In the genomic region with DNA sequence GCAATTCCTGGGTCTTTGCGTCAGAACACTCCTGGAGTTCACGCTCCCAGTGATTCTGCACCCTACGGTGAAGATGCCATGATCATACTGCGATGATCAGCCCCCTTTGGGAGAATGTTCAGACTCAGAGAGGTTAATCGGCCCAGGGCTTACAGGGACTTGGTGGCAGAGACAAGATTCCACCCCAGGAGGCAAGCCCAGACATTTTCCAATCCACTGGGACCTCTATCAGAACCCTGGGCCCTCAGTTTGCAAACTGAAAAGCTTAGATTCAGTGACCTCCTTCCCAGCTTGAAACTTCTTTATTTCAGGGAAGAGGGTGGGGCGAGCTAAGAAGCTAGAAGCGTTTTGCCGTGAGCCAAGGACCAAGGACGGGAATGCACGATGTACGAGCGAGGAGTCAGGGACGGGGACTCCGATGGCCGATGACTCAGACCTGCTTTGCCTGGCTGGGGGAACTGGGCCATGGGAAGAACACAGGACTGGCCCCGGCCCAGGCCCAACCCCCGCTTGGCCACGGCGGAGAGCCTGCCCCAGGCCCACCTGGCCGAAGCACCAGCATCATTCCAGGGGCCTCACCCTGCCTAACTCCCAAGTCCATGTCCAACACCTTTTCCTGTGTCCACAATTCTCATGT, we compare ENCODE assay signal across 9 cellular contexts. TPM values are rescaled to one million over a fixed set of nuclear protein-coding genes. Genes with fewer than 3 reads are reported as not detected.
DNase-seq lines count a peak whose midpoint lies in the region; ATAC-seq, FAIRE-seq and TF ChIP-seq lines count a peak whose summit lies in the region.
"Had no signal": no experiment of that assay in that cellular context is flagged by ENCODE, and none has a peak within 500 bp of the region (broad histone marks: within the 10 kb centered on the region; RNA-seq: fewer than 3 reads in every experiment).

No MANE protein-coding gene starts in this region.

- TF ChIP-seq RAD21 in A549 (conservative IDR thresholded peaks at IDR 0.05 in 1 of 2, IDR thresholded peaks at IDR 0.05 in 1 of 2), result no peak

- 93% methylated on average over 20 of the region's 20 CpGs for WGBS in A549 (ENCODE audit: missing lambda C conversion rate)
- 41 to 56% methylated on average over 20 of the region's 20 CpGs for WGBS in esophagus, 2 donors

- H3K4me3 ChIP-seq in A549, result no peak overlapping the region
- H3K4me3 ChIP-seq in OCI-LY3 (ENCODE audit: low read length), result no peak overlapping the region
- H3K4me3 ChIP-seq in esophagus (ENCODE audit: low read depth in 1 of 2, low read length in 2 of 2), result no peak overlapping the region
- H3K4me3 ChIP-seq in naive thymus-derived CD4-positive, alpha-beta T cell (ENCODE audit: low read length), result no peak overlapping the region

- TF ChIP-seq EP300 in A549 (IDR thresholded peaks at IDR 0.05), result no peak

- intact Hi-C loops in naive thymus-derived CD4-positive, alpha-beta T cell (cut with micrococcal nuclease), result no loop called here

- H3K36me3 Mint-ChIP-seq in naive thymus-derived CD4-positive, alpha-beta T cell, result no peaks in the 10 kb centered on the region

- no peaks in the 10 kb centered on the region for H3K27me3 Mint-ChIP-seq in naive thymus-derived CD4-positive, alpha-beta T cell

- H3K9me3 ChIP-seq in A549, result no peaks in the 10 kb centered on the region
- no peaks in the 10 kb centered on the region for H3K9me3 ChIP-seq in OCI-LY3 (ENCODE audit: insufficient read depth, low read length)
- H3K9me3 ChIP-seq in esophagus (ENCODE audit: control insufficient read depth in 2 of 2, insufficient read depth in 1 of 2, low read depth in 1 of 2, low read length in 1 of 2), result no peaks in the 10 kb centered on the region
- no peaks in the 10 kb centered on the region for H3K9me3 ChIP-seq in naive thymus-derived CD4-positive, alpha-beta T cell (ENCODE audit: control insufficient read depth in 2 of 3, low read length in 3 of 3)

- no peak overlapping the region; the same call in 2 of the 3 replicates for H3K4me2 ChIP-seq in A549
- peak overlapping the region; percentile 80 for H3K4me2 ChIP-seq in OCI-LY3 (ENCODE audit: low read length)

- TF ChIP-seq POLR2A in A549 (IDR thresholded peaks at IDR 0.05; ENCODE audit: low read length), result no peak

- H3K79me2 ChIP-seq in OCI-LY3 (ENCODE audit: low read length), result no peaks in the 10 kb centered on the region

- TF ChIP-seq CTCF in A549 (IDR thresholded peaks at IDR 0.05) (no peak), OCI-LY3 (IDR thresholded peaks at IDR 0.05; ENCODE audit: low read depth, low read length) (no peak)

- peaks cover 16 to 32% (median 26%) of the 10 kb centered on the region in 7 donors for H3K4me1 Mint-ChIP-seq in naive thymus-derived CD4-positive, alpha-beta T cell

- 0 out of 2 replicates have a peak overlapping the region, but pooled peaks have one; percentile 35 for H2AFZ ChIP-seq in OCI-LY3 (ENCODE audit: low read depth, low read length)

- H3K4me1 ChIP-seq in A549 (peaks cover 41% of the 10 kb centered on the region), OCI-LY3 (ENCODE audit: low read length) (peaks cover 23% of the 10 kb centered on the region), esophagus (ENCODE audit: control insufficient read depth in 2 of 2, insufficient read depth in 2 of 2, low read length in 1 of 2) (peaks cover 7 to 9% of the 10 kb centered on the region in 2 donors)
- peaks cover 13 to 16% of the 10 kb centered on the region in 2 donors for H3K4me1 ChIP-seq in naive thymus-derived CD4-positive, alpha-beta T cell (ENCODE audit: control insufficient read depth in 2 of 2, insufficient read depth in 2 of 2, low read length in 2 of 2)

- peak overlapping the region; percentile 38; the same call in 1 of the 2 replicates for H3K9ac ChIP-seq in OCI-LY3 (ENCODE audit: low read length)

- H3K27ac Mint-ChIP-seq in naive thymus-derived CD4-positive, alpha-beta T cell, result peak overlapping the region in 8 of 9 donors; percentile 73 to 96 (median 82)

- no peaks in the 10 kb centered on the region for H3K36me3 ChIP-seq in OCI-LY3 (replicated peaks; ENCODE audit: low read depth, low read length)
- H3K36me3 ChIP-seq in esophagus (ENCODE audit: control insufficient read depth in 2 of 2, insufficient read depth in 2 of 2, low read length in 1 of 2), result no peaks in the 10 kb centered on the region
- no peaks in the 10 kb centered on the region for H3K36me3 ChIP-seq in naive thymus-derived CD4-positive, alpha-beta T cell (ENCODE audit: control insufficient read depth in 2 of 3, insufficient read depth in 3 of 3, low read length in 3 of 3)

- no peaks in the 10 kb centered on the region for H4K20me1 ChIP-seq in OCI-LY3 (ENCODE audit: insufficient read depth, low read length)

- peak overlapping the region in 7 of 10 donors; percentile 53 to 74 (median 72) for H3K4me3 Mint-ChIP-seq in naive thymus-derived CD4-positive, alpha-beta T cell

- POLR2A ChIA-PET in A549 (lab: Yijun Ruan, JAX), result no interaction called here
- POLR2A ChIA-PET in naive thymus-derived CD4-positive, alpha-beta T cell (lab: Charles Lee), result interaction anchor here (0.6 to 2.0 kb wide), 6 partner anchors 13 to 89 kb away, joined by 3 to 11 read pairs (median 3); no protein-coding TSS in a partner anchor

- FAIRE-seq in A549 (lab: Jason Lieb, UNC), result no peak

- H3K27ac ChIP-seq in A549 (peak overlapping the region; percentile 47 to 79; a peak in 4 of 6 replicates), OCI-LY3 (ENCODE audit: low read length) (no peak overlapping the region; the same call in 1 of the 2 replicates), esophagus (ENCODE audit: low read depth in 2 of 2, low read length in 1 of 2) (peak overlapping the region; percentile 79 to 80)
- H3K27ac ChIP-seq in naive thymus-derived CD4-positive, alpha-beta T cell (ENCODE audit: low read depth, low read length), result no peak overlapping the region

- ATAC-seq in A549 (no peak), HG03469 (IDR thresholded peaks at IDR 0.05; ENCODE audit: unreplicated experiment) (no peak)
- ATAC-seq in naive thymus-derived CD4-positive, alpha-beta T cell, result no peak

- DNase-seq in A549 (ENCODE audit: low read depth in 1 of 2, low spot score in 1 of 2), result no peak
- DNase-seq in naive thymus-derived CD4-positive, alpha-beta T cell, result no peak
- DNase-seq in LoVo (ENCODE audit: low spot score), result no peak
- no peak for DNase-seq in stimulated activated CD4-positive, alpha-beta T cell treated with anti-CD3 and anti-CD28 coated beads, Interleukin-2, amount 100 ng/mL, for 48 hours
- no peak for DNase-seq in effector CD4-positive, alpha-beta T cell
- DNase-seq: NCI-H1105 treated with DMSO at 0.1 percent for 48 hours had no signal

- peaks cover 0 to 1% (median 0%) of the 10 kb centered on the region in 11 donors for H3K9me3 Mint-ChIP-seq in naive thymus-derived CD4-positive, alpha-beta T cell

- H3K27me3 ChIP-seq in OCI-LY3 (ENCODE audit: low read depth, low read length) (no peaks in the 10 kb centered on the region), esophagus (ENCODE audit: control insufficient read depth in 1 of 2, insufficient read depth in 2 of 2, low read length in 2 of 2) (no peaks in the 10 kb centered on the region)
- H3K27me3 ChIP-seq in naive thymus-derived CD4-positive, alpha-beta T cell (ENCODE audit: control insufficient read depth in 2 of 2, insufficient read depth in 2 of 2, low read length in 2 of 2), result no peaks in the 10 kb centered on the region

- CTCF ChIA-PET in A549 (lab: Yijun Ruan, JAX), result interaction anchor here (0.7 to 5.2 kb wide), 10 partner anchors 9 to 259 kb away, joined by 3 to 32 read pairs (median 4); a partner anchor contains a TSS
- CTCF ChIA-PET in naive thymus-derived CD4-positive, alpha-beta T cell (lab: Charles Lee), result interaction anchor here (0.5 to 1.2 kb wide), 4 partner anchors 12 to 1895 kb away, joined by 3 read pairs; a partner anchor contains a TSS

TF ChIP-seq in A549, 52 proteins besides CTCF, POLR2A, EP300 and RAD21:
- TF ChIP-seq KDM1A (IDR thresholded peaks at IDR 0.05; ENCODE audit: low read depth) (no peak), HOXB13 (CRISPR knock-in tag; IDR thresholded peaks at IDR 0.05; ENCODE audit: low read depth) (no peak), NR3C1 (IDR thresholded peaks at IDR 0.05) (no peak), JUNB (IDR thresholded peaks at IDR 0.05) (no peak)

RNA-seq across cellular contexts. Expression of a gene that starts 34.7 kb away (rescaled TPM):
- polyA plus RNA-seq in A549 (2011; rRNA removed), result 13.3 and 14.7 TPM in 2 replicates
- polyA plus RNA-seq in A549 (2012; cell fraction: cytosol; rRNA removed), result 16.7 and 27.8 TPM in 2 replicates
- 32.8 and 41.8 TPM in 2 replicates for polyA plus RNA-seq in A549 (2012; cell fraction: nucleus; rRNA removed)
- 10.9 to 13.5 TPM (median 11.5 TPM) in 3 replicates for polyA plus RNA-seq in A549 (2017; fragmentation: RNase III; extraction: RNeasy Plus Mini Kit Qiagen cat#74134 plus additional on column Dnase treatment)
- polyA minus RNA-seq in A549 (2011; rRNA and poly(A)+ RNA removed), result 19.8 and 19.9 TPM in 2 replicates
- 10 to 100 TPM in 1 of 2 donors, 1 to 10 TPM in 1; 6.6 to 20.1 TPM for polyA plus RNA-seq in esophagus
- total RNA-seq in naive thymus-derived CD4-positive, alpha-beta T cell, result 100 to 1,000 TPM in 3 of 5 experiments, 1 to 10 TPM in 2; 8.1 to 281 (median 110) TPM
- polyA plus RNA-seq in naive thymus-derived CD4-positive, alpha-beta T cell, result 100 to 1,000 TPM in 1 of 2 donors, 10 to 100 TPM in 1; 58.4 to 206 TPM

RNA-seq across cellular contexts. Expression of a gene that starts 53.3 kb away (rescaled TPM):
- polyA plus RNA-seq in A549 (2011; rRNA removed) (29.5 and 29.6 TPM in 2 replicates), A549 (2017; fragmentation: RNase III; extraction: RNeasy Plus Mini Kit Qiagen cat#74134 plus additional on column Dnase treatment) (23.4 to 27.0 TPM (median 23.7 TPM) in 3 replicates), esophagus (10 to 100 TPM; 13.9 to 14.2 TPM)
- 41.5 and 50.7 TPM in 2 replicates for polyA plus RNA-seq in A549 (2012; cell fraction: cytosol; rRNA removed)
- 111 and 113 TPM in 2 replicates for polyA plus RNA-seq in A549 (2012; cell fraction: nucleus; rRNA removed)
- 40.0 and 45.8 TPM in 2 replicates for polyA minus RNA-seq in A549 (2011; rRNA and poly(A)+ RNA removed)
- total RNA-seq in naive thymus-derived CD4-positive, alpha-beta T cell, result 10 to 100 TPM; 66.6 to 84.3 (median 82.0) TPM
- 10 to 100 TPM; 36.1 to 52.3 TPM for polyA plus RNA-seq in naive thymus-derived CD4-positive, alpha-beta T cell

Comparison
In these comparisons a context has a peak if more than half of its experiments do, and no peak if none do; other contexts are left out.
1. H3K27ac ChIP-seq: peak in A549 (2 of 2) and esophagus (2 of 2); none in OCI-LY3 (single experiment) and naive thymus-derived CD4-positive, alpha-beta T cell (single experiment).